In the genomic region with DNA sequence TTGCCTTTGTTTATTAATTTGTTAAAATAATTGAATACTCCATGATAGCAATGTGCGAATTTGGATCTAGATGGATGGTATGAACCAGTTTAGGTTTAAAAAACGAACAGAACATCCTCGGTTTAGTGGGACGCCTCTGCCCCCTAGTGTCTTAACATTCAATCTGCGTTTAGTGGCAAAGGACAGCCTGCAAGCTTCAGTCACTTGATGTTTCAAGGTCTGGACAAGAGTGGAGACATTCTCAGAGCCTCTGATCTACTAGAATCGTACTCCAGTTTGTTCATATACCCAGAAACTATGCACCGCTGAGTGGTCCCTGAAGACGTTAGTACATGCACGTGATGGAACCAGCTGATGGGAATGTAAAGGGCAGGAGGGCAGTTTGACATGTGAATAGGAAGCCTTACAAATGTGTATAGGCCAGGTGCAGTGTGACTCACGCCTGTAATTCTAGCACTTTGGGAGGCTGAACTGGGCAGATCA, we compare ENCODE assay signal across 8 cellular contexts. TPM values are rescaled to one million over a fixed set of nuclear protein-coding genes. Genes with fewer than 3 reads are reported as not detected.
DNase-seq lines count a peak whose midpoint lies in the region; ATAC-seq and TF ChIP-seq lines count a peak whose summit lies in the region.

No MANE protein-coding gene starts in this region.

- H3K79me2 ChIP-seq in DOHH2 (ENCODE audit: control insufficient read depth, low read length) (no peaks in the 10 kb centered on the region), GM23248 (ENCODE audit: insufficient read depth) (no peaks in the 10 kb centered on the region), OCI-LY7 (ENCODE audit: insufficient read depth, low read depth, low read length) (no peaks in the 10 kb centered on the region), osteoblast (ENCODE audit: insufficient read depth, low read length) (no peaks in the 10 kb centered on the region)

- no peaks in the 10 kb centered on the region for H3K9me3 ChIP-seq in DOHH2 (ENCODE audit: control insufficient read depth, insufficient read depth, low read length)
- H3K9me3 ChIP-seq in GM23248 (ENCODE audit: low read depth) = no peaks in the 10 kb centered on the region
- H3K9me3 ChIP-seq in OCI-LY7 (ENCODE audit: low read length) = no peaks in the 10 kb centered on the region
- no peaks in the 10 kb centered on the region for H3K9me3 ChIP-seq in osteoblast (ENCODE audit: low read depth, low read length)

- BruUV-seq in OCI-LY7 (replicated peaks; lab: Mats Ljungman, UMichigan) = no TSS peak

- no peak overlapping the region for H3K9ac ChIP-seq in GM23248

- H3K4me3 ChIP-seq in DOHH2 (ENCODE audit: low read length) (no peak overlapping the region), GM23248 (no peak overlapping the region), OCI-LY7 (ENCODE audit: low read depth, low read length, poor library complexity, severe bottlenecking) (no peak overlapping the region), osteoblast (ENCODE audit: insufficient read depth, low read length) (no peak overlapping the region)

- H3K36me3 Mint-ChIP-seq in activated T-cell treated with anti-CD3 and anti-CD28 coated beads, Interleukin-2, amount 50 U/mL, for 24 hours (ENCODE audit: low read depth) = no peaks in the 10 kb centered on the region

- TF ChIP-seq CTCF in DOHH2 (IDR thresholded peaks at IDR 0.05; ENCODE audit: low read depth, low read length, poor library complexity, severe bottlenecking) = peak; percentile 82
- TF ChIP-seq CTCF in OCI-LY7 (conservative IDR thresholded peaks at IDR 0.05; ENCODE audit: low read length) = peak; percentile 95
- peak; percentile 83 for TF ChIP-seq CTCF in osteoblast (IDR thresholded peaks at IDR 0.05; ENCODE audit: extremely low read depth, low read depth, low read length)

- WGBS in GM23248 (ENCODE audit: low coverage in 1 of 2, low lambda C conversion rate in 2 of 2, missing lambda C conversion rate in 2 of 2), 2 experiments = 2 to 3% methylated on average over 10 of the region's 10 CpGs

- H3K4me1 Mint-ChIP-seq in activated T-cell treated with anti-CD3 and anti-CD28 coated beads, Interleukin-2, amount 50 U/mL, for 24 hours (ENCODE audit: low read depth) = no peaks in the 10 kb centered on the region

- DNase-seq in GM23248 (peak; percentile 73), LHCN-M2 (ENCODE audit: low read depth) (peak; percentile 51), OCI-LY7 (ENCODE audit: low spot score) (peak; percentile 62), fibroblast of the conjunctiva (ENCODE audit: low read depth) (peak; percentile 55), osteoblast (ENCODE audit: insufficient read length, low spot score, missing footprints) (no peak)
- DNase-seq in activated T-cell treated with anti-CD3 and anti-CD28 coated beads, Interleukin-2, amount 50 U/mL, for 24 hours = peak; percentile 47

- CTCF ChIA-PET in OCI-LY7 (lab: Charles Lee; ENCODE audit: unreplicated experiment) = no interaction called here

- peaks cover 4% of the 10 kb centered on the region; the same call in 1 of the 2 replicates for H3K27me3 ChIP-seq in DOHH2 (ENCODE audit: control insufficient read depth, low read length)
- H3K27me3 ChIP-seq in GM23248 (replicated peaks; ENCODE audit: insufficient read depth) = peaks cover 10% of the 10 kb centered on the region
- H3K27me3 ChIP-seq in osteoblast (ENCODE audit: insufficient read depth, low read length) = peaks cover 1% of the 10 kb centered on the region

- ATAC-seq in GM21528 (IDR thresholded peaks at IDR 0.05; ENCODE audit: low FRiP score, unreplicated experiment) = no peak

- H3K4me2 ChIP-seq in DOHH2 (ENCODE audit: low read length) (no peak overlapping the region), GM23248 (ENCODE audit: unreplicated experiment) (no peak overlapping the region), OCI-LY7 (ENCODE audit: low read length) (no peak overlapping the region), osteoblast (ENCODE audit: insufficient read depth, low read length) (no peak overlapping the region)

- H3K36me3 ChIP-seq in DOHH2 (ENCODE audit: control insufficient read depth, low read length) (no peaks in the 10 kb centered on the region), GM23248 (ENCODE audit: low read depth) (no peaks in the 10 kb centered on the region), OCI-LY7 (ENCODE audit: insufficient read depth, low read length) (no peaks in the 10 kb centered on the region), osteoblast (ENCODE audit: insufficient read depth, low read length) (no peaks in the 10 kb centered on the region)

- no peaks in the 10 kb centered on the region for H3K4me1 ChIP-seq in DOHH2 (ENCODE audit: control insufficient read depth, low read length)
- peaks cover 5% of the 10 kb centered on the region; the same call in 1 of the 2 replicates for H3K4me1 ChIP-seq in GM23248 (ENCODE audit: insufficient read depth)
- H3K4me1 ChIP-seq in OCI-LY7 (ENCODE audit: insufficient read depth, low read length, poor library complexity, severe bottlenecking) = no peaks in the 10 kb centered on the region
- H3K4me1 ChIP-seq in osteoblast (ENCODE audit: insufficient read depth, low read length) = no peaks in the 10 kb centered on the region

- no peaks in the 10 kb centered on the region for H3K9me3 Mint-ChIP-seq in activated T-cell treated with anti-CD3 and anti-CD28 coated beads, Interleukin-2, amount 50 U/mL, for 24 hours

- intact Hi-C loops in OCI-LY7 (cut with micrococcal nuclease; ENCODE audit: unreplicated experiment) = loop anchor here (1.0 to 5.0 kb wide), 4 partner anchors 111 to 1105 kb away; no protein-coding TSS in a partner anchor

- H4K20me1 ChIP-seq in DOHH2 (ENCODE audit: control insufficient read depth, insufficient read depth, low read depth, low read length) = no peaks in the 10 kb centered on the region
- H4K20me1 ChIP-seq in GM23248 (ENCODE audit: insufficient read depth) = no peaks in the 10 kb centered on the region
- no peaks in the 10 kb centered on the region for H4K20me1 ChIP-seq in OCI-LY7 (ENCODE audit: insufficient read depth, low read length)
- no peaks in the 10 kb centered on the region for H4K20me1 ChIP-seq in osteoblast (ENCODE audit: insufficient read depth, low read length)

- H3K27ac Mint-ChIP-seq in activated T-cell treated with anti-CD3 and anti-CD28 coated beads, Interleukin-2, amount 50 U/mL, for 24 hours = no peak overlapping the region

- H3F3A ChIP-seq in DOHH2 (ENCODE audit: control insufficient read depth, insufficient read depth) = no peaks in the 10 kb centered on the region
- H3F3A ChIP-seq in GM23248 (ENCODE audit: insufficient read depth) = no peaks in the 10 kb centered on the region

- H2AFZ ChIP-seq in GM23248 (no peak overlapping the region), OCI-LY7 (ENCODE audit: low read length) (no peak overlapping the region), osteoblast (ENCODE audit: low read length) (no peak overlapping the region)

- POLR2A ChIA-PET in OCI-LY7 (lab: Charles Lee) = no interaction called here

- in situ Hi-C loops in GM23248 (cut with MboI) = loop anchor here (25.0 kb wide), 1 partner anchor 760 kb away; no protein-coding TSS in a partner anchor

- no peaks in the 10 kb centered on the region for H3K27me3 Mint-ChIP-seq in activated T-cell treated with anti-CD3 and anti-CD28 coated beads, Interleukin-2, amount 50 U/mL, for 24 hours

- H3K4me3 Mint-ChIP-seq in activated T-cell treated with anti-CD3 and anti-CD28 coated beads, Interleukin-2, amount 50 U/mL, for 24 hours = no peak overlapping the region

- H3K9me2 ChIP-seq in DOHH2 (replicated peaks; ENCODE audit: control insufficient read depth, low read length) (no peaks in the 10 kb centered on the region), GM23248 (ENCODE audit: insufficient read depth) (no peaks in the 10 kb centered on the region), OCI-LY7 (ENCODE audit: insufficient read depth, low read length) (no peaks in the 10 kb centered on the region)

- H3K27ac ChIP-seq in DOHH2 (ENCODE audit: low read depth, low read length) (no peak overlapping the region), GM23248 (no peak overlapping the region), OCI-LY7 (ENCODE audit: low read depth, low read length, poor library complexity, severe bottlenecking) (no peak overlapping the region), osteoblast (ENCODE audit: low read depth, low read length) (no peak overlapping the region)

RNA-seq across cellular contexts. Expression of a gene that starts 17.8 kb away (rescaled TPM):
- not detected in 2 replicates for total RNA-seq in GM23248 (2014; rRNA removed; shearing (Covaris generic))
- polyA plus RNA-seq in GM23248 (2016; fragmentation: Nextera tagmentation; extraction: Ambion mirVana) = not detected in 2 replicates
- 0.06 TPM in 1 of 2 replicates, not detected in the other for total RNA-seq in LHCN-M2 (2014; rRNA removed)
- polyA plus RNA-seq in LHCN-M2 (2012) = not detected
- 0.44 and 0.51 TPM in 2 replicates for total RNA-seq in OCI-LY7 (2014; rRNA removed; shearing (Covaris generic))
- total RNA-seq in OCI-LY7 (2022) = 0.70 and 2.5 TPM in 2 replicates
- total RNA-seq in osteoblast = 0.29 TPM in 1 of 2 replicates, not detected in the other

RNA-seq across cellular contexts. Expression of a gene that starts 20.5 kb away (rescaled TPM):
- 42.2 and 51.5 TPM in 2 replicates for total RNA-seq in GM23248 (2014; rRNA removed; shearing (Covaris generic))
- 29.0 and 31.7 TPM in 2 replicates for polyA plus RNA-seq in GM23248 (2016; fragmentation: Nextera tagmentation; extraction: Ambion mirVana)
- total RNA-seq in LHCN-M2 (2014; rRNA removed) (55.4 and 60.7 TPM in 2 replicates), OCI-LY7 (2022) (57.3 and 60.1 TPM in 2 replicates), osteoblast (77.4 and 87.2 TPM in 2 replicates)
- 13.8 TPM for polyA plus RNA-seq in LHCN-M2 (2012)
- total RNA-seq in OCI-LY7 (2014; rRNA removed; shearing (Covaris generic)) = 43.2 and 50.5 TPM in 2 replicates
